Comparison of ENCODE assay signal across 1 cellular context in genomic region chr1:145927073-145927886, GRCh38.
TF ChIP-seq lines count a peak whose summit lies in the region.

Gene RBM8A (minus strand): TSS chr1:145927484. CDS start chr1:145927426, 58 bp downstream.

TF ChIP-seq in K562, 482 proteins besides CTCF, POLR2A, EP300 and RAD21 (continued from another document and continues in another):
- TF ChIP-seq, protein P1, sequence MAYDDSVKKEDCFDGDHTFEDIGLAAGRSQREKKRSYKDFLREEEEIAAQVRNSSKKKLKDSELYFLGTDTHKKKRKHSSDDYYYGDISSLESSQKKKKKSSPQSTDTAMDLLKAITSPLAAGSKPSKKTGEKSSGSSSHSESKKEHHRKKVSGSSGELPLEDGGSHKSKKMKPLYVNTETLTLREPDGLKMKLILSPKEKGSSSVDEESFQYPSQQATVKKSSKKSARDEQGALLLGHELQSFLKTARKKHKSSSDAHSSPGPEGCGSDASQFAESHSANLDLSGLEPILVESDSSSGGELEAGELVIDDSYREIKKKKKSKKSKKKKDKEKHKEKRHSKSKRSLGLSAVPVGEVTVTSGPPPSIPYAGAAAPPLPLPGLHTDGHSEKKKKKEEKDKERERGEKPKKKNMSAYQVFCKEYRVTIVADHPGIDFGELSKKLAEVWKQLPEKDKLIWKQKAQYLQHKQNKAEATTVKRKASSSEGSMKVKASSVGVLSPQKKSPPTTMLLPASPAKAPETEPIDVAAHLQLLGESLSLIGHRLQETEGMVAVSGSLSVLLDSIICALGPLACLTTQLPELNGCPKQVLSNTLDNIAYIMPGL (CRISPR knock-in tag; IDR thresholded peaks at IDR 0.05): peak; percentile 73
- TF ChIP-seq THRAP3 (IDR thresholded peaks at IDR 0.05; ENCODE audit: borderline replicate concordance) (peak; percentile 26; the same call in 1 of the 2 replicates), GTF3C2 (IDR thresholded peaks at IDR 0.05; ENCODE audit: borderline replicate concordance, extremely low read depth, insufficient read length) (no peak), SREBF1 (IDR thresholded peaks at IDR 0.05; ENCODE audit: borderline replicate concordance, low read depth, low read length) (no peak), ZNF79 (CRISPR knock-in tag; IDR thresholded peaks at IDR 0.05; ENCODE audit: low read depth) (no peak), BCL6 (CRISPR knock-in tag; IDR thresholded peaks at IDR 0.05) (no peak), BRF1 (IDR thresholded peaks at IDR 0.05; ENCODE audit: borderline replicate concordance, extremely low read depth, insufficient read length) (no peak), FOXP1 (CRISPR knock-in tag; IDR thresholded peaks at IDR 0.05) (peak; percentile 29; the same call in 1 of the 2 replicates), XRCC3 (IDR thresholded peaks at IDR 0.05) (no peak), ZNF263 (CRISPR knock-in tag; IDR thresholded peaks at IDR 0.05; ENCODE audit: borderline replicate concordance) (no peak), RUNX1 (IDR thresholded peaks at IDR 0.05; ENCODE audit: low read depth) (no peak), ZNF76 (CRISPR knock-in tag; IDR thresholded peaks at IDR 0.05; ENCODE audit: borderline replicate concordance) (no peak), ZNF644 (tag; IDR thresholded peaks at IDR 0.05; ENCODE audit: low read depth) (0 out of 2 replicates have a peak, but pooled peaks have one; percentile 43), LEF1 (IDR thresholded peaks at IDR 0.05) (0 out of 2 replicates have a peak, but pooled peaks have one; percentile 43), USF2 (CRISPR knock-in tag; IDR thresholded peaks at IDR 0.05) (no peak), SRF (CRISPR knock-in tag; IDR thresholded peaks at IDR 0.05) (peak in 1 of 2 experiments; percentile 77; a peak in 2 of 4 replicates), YY1 (IDR thresholded peaks at IDR 0.05; ENCODE audit: borderline replicate concordance in 1 of 3, control insufficient read depth in 1 of 3, extremely low read depth in 1 of 3, insufficient read depth in 3 of 3, insufficient read length in 1 of 3, insufficient replicate concordance in 2 of 3, low read depth in 1 of 3, low read length in 2 of 3) (peak; percentile 83 to 98 (median 98)), EZH2 (IDR thresholded peaks at IDR 0.05; ENCODE audit: borderline replicate concordance, low read depth, low read length) (no peak), BHLHE40 (IDR thresholded peaks at IDR 0.05; ENCODE audit: low read length) (0 out of 2 replicates have a peak, but pooled peaks have one; percentile 6), TARDBP (IDR thresholded peaks at IDR 0.05) (0 out of 2 replicates have a peak, but pooled peaks have one; percentile 28), TRIM28 (IDR thresholded peaks at IDR 0.05) (peak; percentile 76), GTF2F1 (IDR thresholded peaks at IDR 0.05; ENCODE audit: low read depth, low read length) (peak; percentile 53; the same call in 1 of the 2 replicates), ARID2 (IDR thresholded peaks at IDR 0.05) (peak; percentile 62; the same call in 1 of the 2 replicates), CHCHD3 (CRISPR knock-in tag; IDR thresholded peaks at IDR 0.05) (no peak), E2F3 (CRISPR knock-in tag; IDR thresholded peaks at IDR 0.05) (no peak), HDAC2 (IDR thresholded peaks at IDR 0.05) (peak; percentile 96), CXXC5 (CRISPR knock-in tag; IDR thresholded peaks at IDR 0.05) (peak; percentile 86), ZBTB8A (IDR thresholded peaks at IDR 0.05; ENCODE audit: partially characterized antibody) (no peak), ELF2 (CRISPR knock-in tag; IDR thresholded peaks at IDR 0.05) (0 out of 2 replicates have a peak, but pooled peaks have one; percentile 38), ZKSCAN8 (CRISPR knock-in tag; IDR thresholded peaks at IDR 0.05) (0 out of 2 replicates have a peak, but pooled peaks have one; percentile 8), EGR1 (conservative IDR thresholded peaks at IDR 0.05) (peak; percentile 63), OTX1 (CRISPR knock-in tag; IDR thresholded peaks at IDR 0.05) (peak; percentile 75; the same call in 1 of the 2 replicates), TAF9B (IDR thresholded peaks at IDR 0.05; ENCODE audit: partially characterized antibody) (peak; percentile 90), KLF13 (tag; IDR thresholded peaks at IDR 0.05; ENCODE audit: borderline replicate concordance, low read depth) (peak; percentile 93), MEF2A (IDR thresholded peaks at IDR 0.05; ENCODE audit: control insufficient read depth, low read depth, low read length) (no peak), MYBL2 (IDR thresholded peaks at IDR 0.05; ENCODE audit: low read depth) (peak; percentile 72), MYBL2 (CRISPR knock-in tag; IDR thresholded peaks at IDR 0.05; ENCODE audit: borderline replicate concordance) (no peak), HNRNPLL (IDR thresholded peaks at IDR 0.05; ENCODE audit: low read depth, low read length, poor library complexity, severe bottlenecking) (peak; percentile 83), PHF21A (IDR thresholded peaks at IDR 0.05; ENCODE audit: borderline replicate concordance, low read depth) (0 out of 2 replicates have a peak, but pooled peaks have one; percentile 34)
- TF ChIP-seq, protein P2, sequence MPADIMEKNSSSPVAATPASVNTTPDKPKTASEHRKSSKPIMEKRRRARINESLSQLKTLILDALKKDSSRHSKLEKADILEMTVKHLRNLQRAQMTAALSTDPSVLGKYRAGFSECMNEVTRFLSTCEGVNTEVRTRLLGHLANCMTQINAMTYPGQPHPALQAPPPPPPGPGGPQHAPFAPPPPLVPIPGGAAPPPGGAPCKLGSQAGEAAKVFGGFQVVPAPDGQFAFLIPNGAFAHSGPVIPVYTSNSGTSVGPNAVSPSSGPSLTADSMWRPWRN (IDR thresholded peaks at IDR 0.05; ENCODE audit: low read depth): peak; percentile 35; the same call in 1 of the 2 replicates
- TF ChIP-seq, protein P3, sequence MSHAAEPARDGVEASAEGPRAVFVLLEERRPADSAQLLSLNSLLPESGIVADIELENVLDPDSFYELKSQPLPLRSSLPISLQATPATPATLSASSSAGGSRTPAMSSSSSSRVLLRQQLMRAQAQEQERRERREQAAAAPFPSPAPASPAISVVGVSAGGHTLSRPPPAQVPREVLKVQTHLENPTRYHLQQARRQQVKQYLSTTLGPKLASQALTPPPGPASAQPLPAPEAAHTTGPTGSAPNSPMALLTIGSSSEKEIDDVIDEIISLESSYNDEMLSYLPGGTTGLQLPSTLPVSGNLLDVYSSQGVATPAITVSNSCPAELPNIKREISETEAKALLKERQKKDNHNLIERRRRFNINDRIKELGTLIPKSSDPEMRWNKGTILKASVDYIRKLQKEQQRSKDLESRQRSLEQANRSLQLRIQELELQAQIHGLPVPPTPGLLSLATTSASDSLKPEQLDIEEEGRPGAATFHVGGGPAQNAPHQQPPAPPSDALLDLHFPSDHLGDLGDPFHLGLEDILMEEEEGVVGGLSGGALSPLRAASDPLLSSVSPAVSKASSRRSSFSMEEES (CRISPR knock-in tag; IDR thresholded peaks at IDR 0.05): no peak
- TF ChIP-seq, protein P4, sequence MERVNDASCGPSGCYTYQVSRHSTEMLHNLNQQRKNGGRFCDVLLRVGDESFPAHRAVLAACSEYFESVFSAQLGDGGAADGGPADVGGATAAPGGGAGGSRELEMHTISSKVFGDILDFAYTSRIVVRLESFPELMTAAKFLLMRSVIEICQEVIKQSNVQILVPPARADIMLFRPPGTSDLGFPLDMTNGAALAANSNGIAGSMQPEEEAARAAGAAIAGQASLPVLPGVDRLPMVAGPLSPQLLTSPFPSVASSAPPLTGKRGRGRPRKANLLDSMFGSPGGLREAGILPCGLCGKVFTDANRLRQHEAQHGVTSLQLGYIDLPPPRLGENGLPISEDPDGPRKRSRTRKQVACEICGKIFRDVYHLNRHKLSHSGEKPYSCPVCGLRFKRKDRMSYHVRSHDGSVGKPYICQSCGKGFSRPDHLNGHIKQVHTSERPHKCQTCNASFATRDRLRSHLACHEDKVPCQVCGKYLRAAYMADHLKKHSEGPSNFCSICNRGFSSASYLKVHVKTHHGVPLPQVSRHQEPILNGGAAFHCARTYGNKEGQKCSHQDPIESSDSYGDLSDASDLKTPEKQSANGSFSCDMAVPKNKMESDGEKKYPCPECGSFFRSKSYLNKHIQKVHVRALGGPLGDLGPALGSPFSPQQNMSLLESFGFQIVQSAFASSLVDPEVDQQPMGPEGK (CRISPR knock-in tag; IDR thresholded peaks at IDR 0.05; ENCODE audit: borderline replicate concordance): 0 out of 2 replicates have a peak, but pooled peaks have one; percentile 8
- TF ChIP-seq, protein P5, sequence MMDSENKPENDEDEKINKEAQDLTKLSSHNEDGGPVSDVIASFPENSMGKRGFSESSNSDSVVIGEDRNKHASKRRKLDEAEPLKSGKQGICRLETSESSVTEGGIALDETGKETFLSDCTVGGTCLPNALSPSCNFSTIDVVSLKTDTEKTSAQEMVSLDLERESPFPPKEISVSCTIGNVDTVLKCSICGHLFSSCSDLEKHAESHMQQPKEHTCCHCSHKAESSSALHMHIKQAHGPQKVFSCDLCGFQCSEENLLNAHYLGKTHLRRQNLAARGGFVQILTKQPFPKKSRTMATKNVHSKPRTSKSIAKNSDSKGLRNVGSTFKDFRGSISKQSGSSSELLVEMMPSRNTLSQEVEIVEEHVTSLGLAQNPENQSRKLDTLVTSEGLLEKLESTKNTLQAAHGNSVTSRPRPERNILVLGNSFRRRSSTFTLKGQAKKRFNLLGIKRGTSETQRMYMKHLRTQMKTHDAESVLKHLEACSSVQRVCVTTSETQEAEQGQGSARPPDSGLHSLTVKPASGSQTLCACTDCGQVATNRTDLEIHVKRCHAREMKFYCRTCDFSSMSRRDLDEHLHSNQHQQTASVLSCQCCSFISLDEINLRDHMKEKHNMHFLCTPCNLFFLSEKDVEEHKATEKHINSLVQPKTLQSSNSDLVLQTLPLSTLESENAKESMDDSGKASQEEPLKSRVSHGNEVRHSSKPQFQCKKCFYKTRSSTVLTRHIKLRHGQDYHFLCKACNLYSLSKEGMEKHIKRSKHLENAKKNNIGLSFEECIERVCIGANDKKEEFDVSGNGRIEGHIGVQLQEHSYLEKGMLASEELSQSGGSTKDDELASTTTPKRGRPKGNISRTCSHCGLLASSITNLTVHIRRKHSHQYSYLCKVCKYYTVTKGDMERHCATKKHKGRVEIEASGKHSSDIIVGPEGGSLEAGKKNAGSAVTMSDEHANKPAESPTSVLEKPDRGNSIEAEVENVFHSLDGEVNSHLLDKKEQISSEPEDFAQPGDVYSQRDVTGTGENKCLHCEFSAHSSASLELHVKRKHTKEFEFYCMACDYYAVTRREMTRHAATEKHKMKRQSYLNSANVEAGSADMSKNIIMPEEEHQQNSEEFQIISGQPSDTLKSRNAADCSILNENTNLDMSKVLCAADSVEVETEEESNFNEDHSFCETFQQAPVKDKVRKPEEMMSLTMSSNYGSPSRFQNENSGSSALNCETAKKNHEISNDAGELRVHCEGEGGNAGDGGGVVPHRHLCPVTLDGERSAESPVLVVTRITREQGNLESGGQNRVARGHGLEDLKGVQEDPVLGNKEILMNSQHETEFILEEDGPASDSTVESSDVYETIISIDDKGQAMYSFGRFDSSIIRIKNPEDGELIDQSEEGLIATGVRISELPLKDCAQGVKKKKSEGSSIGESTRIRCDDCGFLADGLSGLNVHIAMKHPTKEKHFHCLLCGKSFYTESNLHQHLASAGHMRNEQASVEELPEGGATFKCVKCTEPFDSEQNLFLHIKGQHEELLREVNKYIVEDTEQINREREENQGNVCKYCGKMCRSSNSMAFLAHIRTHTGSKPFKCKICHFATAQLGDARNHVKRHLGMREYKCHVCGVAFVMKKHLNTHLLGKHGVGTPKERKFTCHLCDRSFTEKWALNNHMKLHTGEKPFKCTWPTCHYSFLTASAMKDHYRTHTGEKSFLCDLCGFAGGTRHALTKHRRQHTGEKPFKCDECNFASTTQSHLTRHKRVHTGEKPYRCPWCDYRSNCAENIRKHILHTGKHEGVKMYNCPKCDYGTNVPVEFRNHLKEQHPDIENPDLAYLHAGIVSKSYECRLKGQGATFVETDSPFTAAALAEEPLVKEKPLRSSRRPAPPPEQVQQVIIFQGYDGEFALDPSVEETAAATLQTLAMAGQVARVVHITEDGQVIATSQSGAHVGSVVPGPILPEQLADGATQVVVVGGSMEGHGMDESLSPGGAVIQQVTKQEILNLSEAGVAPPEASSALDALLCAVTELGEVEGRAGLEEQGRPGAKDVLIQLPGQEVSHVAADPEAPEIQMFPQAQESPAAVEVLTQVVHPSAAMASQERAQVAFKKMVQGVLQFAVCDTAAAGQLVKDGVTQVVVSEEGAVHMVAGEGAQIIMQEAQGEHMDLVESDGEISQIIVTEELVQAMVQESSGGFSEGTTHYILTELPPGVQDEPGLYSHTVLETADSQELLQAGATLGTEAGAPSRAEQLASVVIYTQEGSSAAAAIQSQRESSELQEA (IDR thresholded peaks at IDR 0.05; ENCODE audit: low read depth): peak; percentile 36; the same call in 1 of the 2 replicates
